Comparison of ENCODE assay signal across 21 cellular contexts in genomic region chr11:35555238-35555887, GRCh38. TPM values are rescaled to one million over a fixed set of nuclear protein-coding genes. Genes with fewer than 3 reads are reported as not detected.
DNase-seq lines count a peak whose midpoint lies in the region; ATAC-seq and TF ChIP-seq lines count a peak whose summit lies in the region.
"Had no signal": no experiment of that assay in that cellular context is flagged by ENCODE, and none has a peak within 500 bp of the region (broad histone marks: within the 10 kb centered on the region; RNA-seq: fewer than 3 reads in every experiment).

No MANE protein-coding gene starts in this region.

- no peaks in the 10 kb centered on the region for H3K36me3 ChIP-seq in HCT116 (ENCODE audit: control insufficient read depth in 1 of 2, insufficient read depth in 2 of 2, low read length in 2 of 2)
- H3K36me3 ChIP-seq: heart left ventricle, left lung, neutrophil, spleen, upper lobe of left lung had no signal

- intact Hi-C loops in HCT116 (cut with micrococcal nuclease) = no loop called here

- TF ChIP-seq POLR2A in HCT116 (IDR thresholded peaks at IDR 0.05; ENCODE audit: borderline replicate concordance, extremely low read depth, insufficient read depth, insufficient read length) = no peak

- peaks cover 2% of the 10 kb centered on the region in 2 experiments; a peak in 1 of 4 replicates for H3K4me1 ChIP-seq in HCT116 (ENCODE audit: control insufficient read depth in 1 of 2, insufficient read depth in 2 of 2, low read length in 2 of 2)
- H3K4me1 ChIP-seq: left lung, spleen had no signal

- no peaks in the 10 kb centered on the region for H3K9me2 ChIP-seq in HCT116 (ENCODE audit: insufficient read depth)

- TF ChIP-seq RAD21 in HCT116 (IDR thresholded peaks at IDR 0.05; ENCODE audit: low read depth) = no peak

- POLR2A ChIA-PET in HCT116 (lab: Charles Lee) = no interaction called here

- RAD21 ChIA-PET in HCT116 (lab: Charles Lee; ENCODE audit: low non-redundant PET in 1 of 2, low total read pairs in 2 of 2, uncharacterized antibody in 2 of 2, unreplicated experiment in 2 of 2) = no interaction called here

- H3K27ac ChIP-seq in HCT116 (ENCODE audit: low read depth, low read length) = no peak overlapping the region
- H3K27ac ChIP-seq: left lung, neutrophil, spleen, upper lobe of left lung had no signal

- peak overlapping the region; percentile 18 for H2AFZ ChIP-seq in HCT116 (ENCODE audit: low read depth, low read length, poor library complexity, severe bottlenecking)

- H3K79me2 ChIP-seq in HCT116 (ENCODE audit: insufficient read depth, low read length) = no peaks in the 10 kb centered on the region

- no peak for TF ChIP-seq CTCF in HCT116 (IDR thresholded peaks at IDR 0.05 in 2 of 3, conservative IDR thresholded peaks at IDR 0.05 in 1 of 3; ENCODE audit: borderline replicate concordance in 1 of 3, insufficient read depth in 1 of 3, low read depth in 2 of 3, low read length in 2 of 3)
- TF ChIP-seq CTCF in astrocyte of the spinal cord (IDR thresholded peaks at IDR 0.05; ENCODE audit: low read depth, low read length) = no peak
- TF ChIP-seq CTCF in fibroblast of villous mesenchyme (IDR thresholded peaks at IDR 0.05; ENCODE audit: insufficient read depth, low read depth, low read length) = no peak

- H3K27me3 ChIP-seq in HCT116 (ENCODE audit: insufficient read depth, low read length) = 0 out of 2 replicates have a peak, but pooled peaks cover 1% of the 10 kb centered on the region
- H3K27me3 ChIP-seq: heart left ventricle, upper lobe of left lung had no signal

- H3K4me3 ChIP-seq in HCT116 (replicated peaks in 1 of 2; ENCODE audit: low read depth in 1 of 2, low read length in 2 of 2) = no peak overlapping the region
- no peak overlapping the region for H3K4me3 ChIP-seq in astrocyte of the spinal cord (ENCODE audit: low read depth, low read length)
- H3K4me3 ChIP-seq in fibroblast of villous mesenchyme (ENCODE audit: low read depth, low read length) = no peak overlapping the region
- H3K4me3 ChIP-seq: heart left ventricle, left lung, spleen, upper lobe of left lung had no signal

- no TSS peak for BruUV-seq in HCT116 (replicated peaks; lab: Mats Ljungman, UMichigan)

- H3K9me3 ChIP-seq in HCT116 (ENCODE audit: control insufficient read depth in 1 of 2, insufficient read depth in 1 of 2, low read depth in 1 of 2, low read length in 2 of 2) = no peaks in the 10 kb centered on the region
- H3K9me3 ChIP-seq: heart left ventricle, left lung, neutrophil, spleen, upper lobe of left lung had no signal

- CTCF ChIA-PET in HCT116 (lab: Charles Lee) = no interaction called here

- no peak overlapping the region for H3K9ac ChIP-seq in HCT116 (ENCODE audit: low read length)

- H3K4me2 ChIP-seq in HCT116 (ENCODE audit: low read length) = no peak overlapping the region

- ATAC-seq in HCT116 (no peak), HG03460 (IDR thresholded peaks at IDR 0.05; ENCODE audit: unreplicated experiment) (no peak)
- ATAC-seq: heart left ventricle; left lung; stimulated activated naive CD8-positive, alpha-beta T cell treated with anti-CD3 and anti-CD28 coated beads, Interleukin-15, amount 100 ng/mL, for 72 hours had no signal

- no peaks in the 10 kb centered on the region for H4K20me1 ChIP-seq in HCT116 (ENCODE audit: insufficient read depth)

- in situ Hi-C loops in astrocyte of the spinal cord (cut with HindIII; ENCODE audit: low sequenced_read_pairs) = no loop called here

- DNase-seq in HCT116 (ENCODE audit: low read depth, low spot score) (no peak), astrocyte of the spinal cord (ENCODE audit: low read depth, low spot score) (peak; percentile 49), fibroblast of villous mesenchyme (ENCODE audit: low read depth) (peak; percentile 66), superior temporal gyrus (ENCODE audit: extremely low spot score) (peak; percentile 17), GF-D8 (lab: John Stamatoyannopoulos, UW) (no peak), cerebellar cortex (ENCODE audit: low spot score) (no peak), NCI-H82 treated with DMSO at 0.1 percent for 48 hours (lab: John Stamatoyannopoulos, UW; ENCODE audit: unreplicated experiment) (no peak)
- DNase-seq: activated CD4-positive, alpha-beta T cell treated with anti-CD3 and anti-CD28 coated beads for 48 hours; caudate nucleus; heart left ventricle; left lung; NCI-H226; SIG-M5; spleen; stimulated activated CD4-positive, alpha-beta T cell treated with anti-CD3 and anti-CD28 coated beads, Interleukin-4, amount 100 ng/mL, for 4 hours; stimulated activated naive CD8-positive, alpha-beta T cell treated with anti-CD3 and anti-CD28 coated beads, Interleukin-15, amount 100 ng/mL, for 72 hours; upper lobe of left lung had no signal

TF ChIP-seq in HCT116, 20 proteins besides CTCF, POLR2A, EP300 and RAD21:
- TF ChIP-seq ZFX (IDR thresholded peaks at IDR 0.05) (no peak), ELF1 (IDR thresholded peaks at IDR 0.05; ENCODE audit: borderline replicate concordance, low read depth) (no peak), CEBPB (IDR thresholded peaks at IDR 0.05; ENCODE audit: low read depth) (no peak)

RNA-seq across cellular contexts. Expression of gene PAMR1, which starts 29.9 kb away (rescaled TPM):
- not detected for total RNA-seq in HCT116 (2021; ENCODE audit: unreplicated experiment)
- polyA plus RNA-seq in HCT116 (2012) = not detected in 2 replicates
- 416 and 493 TPM in 2 replicates for total RNA-seq in fibroblast of villous mesenchyme
- total RNA-seq: T-helper 1 cell treated with Interleukin-12 subunit alpha and Interleukin-12 subunit beta and Interleukin-4 antibody, amounts not matched to agents 30 ng/mL and 1 ng/mL, for 36 hours had no signal
- polyA plus RNA-seq: IgD-negative memory B cell had no signal

Comparison
In these comparisons a context has a peak if more than half of its experiments do, and no peak if none do; other contexts are left out.
1. DNase-seq: peak in astrocyte of the spinal cord (single experiment), fibroblast of villous mesenchyme (single experiment) and superior temporal gyrus (single experiment); none in HCT116 (single experiment), GF-D8 (single experiment), cerebellar cortex (single experiment) and NCI-H82 treated with DMSO at 0.1 percent for 48 hours (single experiment).
2. RNA of gene PAMR1, which starts 29.9 kb away (total RNA-seq): 416 to 493 TPM in fibroblast of villous mesenchyme; not detected in HCT116 (single experiment); every median in the first group is over 100 times any median in the second.